In genomic region chr14:21384494-21384851, GRCh38 we compare ENCODE assay signal across 8 cellular contexts. TPM values are rescaled to one million over a fixed set of nuclear protein-coding genes. Genes with fewer than 3 reads are reported as not detected.
A peak's percentile ranks its signal among the peaks of the same experiment; 100 is the strongest.
DNase-seq lines count a peak whose midpoint lies in the region; ATAC-seq and TF ChIP-seq lines count a peak whose summit lies in the region.

No MANE protein-coding gene starts in this region.

- 5% methylated on average over 12 of the region's 12 CpGs for WGBS in liver
- 1 to 4% methylated on average over 12 of the region's 12 CpGs for WGBS in tibial nerve, 2 donors

- TF ChIP-seq CTCF in AG04449 (IDR thresholded peaks at IDR 0.05; ENCODE audit: insufficient read depth, low read length, missing control alignments) (no peak), liver (IDR thresholded peaks at IDR 0.05; ENCODE audit: low read depth, low read length, missing input control) (no peak), tibial nerve (IDR thresholded peaks at IDR 0.05) (peak in 1 of 5 experiments; percentile 6)

- H3K27ac Mint-ChIP-seq in activated naive CD8-positive, alpha-beta T cell, result peak overlapping the region; percentile 100

- peak overlapping the region; percentile 99 for H3K4me3 Mint-ChIP-seq in activated naive CD8-positive, alpha-beta T cell

- peak overlapping the region; percentile 14 to 30 for H3K9ac ChIP-seq in liver (ENCODE audit: low read depth in 1 of 2, low read length in 2 of 2)

- peaks cover 0 to 16% (median 10%) of the 10 kb centered on the region in 4 donors for H3K36me3 ChIP-seq in liver (ENCODE audit: control insufficient read depth in 4 of 4, insufficient read depth in 3 of 4, low read depth in 1 of 4, low read length in 3 of 4)
- peaks cover 0 to 43% (median 0%) of the 10 kb centered on the region in 3 donors for H3K36me3 ChIP-seq in tibial nerve

- H3K4me1 Mint-ChIP-seq in activated naive CD8-positive, alpha-beta T cell (ENCODE audit: low read depth), result peaks cover 36% of the 10 kb centered on the region

- no peak for DNase-seq in AG04449 (ENCODE audit: low read depth, low spot score)
- no peak for DNase-seq in tibial nerve (ENCODE audit: low spot score in 2 of 2)
- DNase-seq in DMS114 treated with DMSO at 0.1 percent for 48 hours (lab: John Stamatoyannopoulos, UW; ENCODE audit: unreplicated experiment), result no peak
- no peak for DNase-seq in glomerular visceral epithelial cell (ENCODE audit: extremely low spot score)

- H3K27ac ChIP-seq in liver (ENCODE audit: low read depth in 1 of 2, low read length in 2 of 2), result peak overlapping the region; percentile 68 to 87
- peak overlapping the region; percentile 86 to 93 (median 90) for H3K27ac ChIP-seq in tibial nerve

- no peaks in the 10 kb centered on the region for H3K27me3 Mint-ChIP-seq in activated naive CD8-positive, alpha-beta T cell

- H3K9me3 ChIP-seq in liver (ENCODE audit: control insufficient read depth in 4 of 4, low read length in 3 of 4) (no peaks in the 10 kb centered on the region), tibial nerve (no peaks in the 10 kb centered on the region)

- CTCF ChIA-PET in AG04449 (lab: Yijun Ruan, JAX), result interaction anchor here (0.6 kb wide), 1 partner anchor 279 kb away, joined by 3 read pairs; no protein-coding TSS in a partner anchor

- no peaks in the 10 kb centered on the region for H3K27me3 ChIP-seq in liver (ENCODE audit: control insufficient read depth in 4 of 4, insufficient read depth in 4 of 4, low read length in 3 of 4)
- no peaks in the 10 kb centered on the region for H3K27me3 ChIP-seq in tibial nerve

- H3K4me1 ChIP-seq in liver (ENCODE audit: control insufficient read depth in 4 of 4, insufficient read depth in 4 of 4, low read length in 3 of 4) (peaks cover 0 to 23% (median 17%) of the 10 kb centered on the region in 4 donors), tibial nerve (peaks cover 0 to 42% (median 15%) of the 10 kb centered on the region in 4 donors)

- H3K4me3 ChIP-seq in AG04449 (ENCODE audit: low read depth, low read length) (peak overlapping the region; percentile 92), liver (ENCODE audit: low read depth in 1 of 3, low read length in 3 of 3) (peak overlapping the region; percentile 69 to 98 (median 73)), tibial nerve (peak overlapping the region; percentile 62 to 79 (median 69))

- no peak for TF ChIP-seq EP300 in tibial nerve (IDR thresholded peaks at IDR 0.05)

- TF ChIP-seq RAD21 in liver (IDR thresholded peaks at IDR 0.05), result no peak

- H3K9me3 Mint-ChIP-seq in activated naive CD8-positive, alpha-beta T cell (ENCODE audit: low read depth), result no peaks in the 10 kb centered on the region

- POLR2A ChIA-PET in AG04449 (lab: Yijun Ruan, JAX), result interaction anchor here (0.6 to 1.2 kb wide), 3 partner anchors 12 to 1013 kb away, joined by 3 read pairs; partner anchors contain the start of gene METTL3

- peaks cover 10% of the 10 kb centered on the region for H3K36me3 Mint-ChIP-seq in activated naive CD8-positive, alpha-beta T cell

- peak; percentile 23 for ATAC-seq in GM18868 (IDR thresholded peaks at IDR 0.05; ENCODE audit: unreplicated experiment)
- ATAC-seq in HG03280 (IDR thresholded peaks at IDR 0.05; ENCODE audit: unreplicated experiment), result peak; percentile 29

- no peak for TF ChIP-seq POLR2A in tibial nerve (IDR thresholded peaks at IDR 0.05)

TF ChIP-seq in liver, 16 proteins besides CTCF, POLR2A, EP300 and RAD21:
- TF ChIP-seq ATF3 (IDR thresholded peaks at IDR 0.05), result no peak
- no peak for TF ChIP-seq RXRA (IDR thresholded peaks at IDR 0.05)
- no peak for TF ChIP-seq FOXA2 (IDR thresholded peaks at IDR 0.05)
- TF ChIP-seq NR2F2 (IDR thresholded peaks at IDR 0.05), result no peak
- TF ChIP-seq MAX (IDR thresholded peaks at IDR 0.05), result no peak
- no peak for TF ChIP-seq EGR1 (IDR thresholded peaks at IDR 0.05; ENCODE audit: low read depth in 2 of 2)
- TF ChIP-seq JUND (IDR thresholded peaks at IDR 0.05), result no peak
- TF ChIP-seq YY1 (IDR thresholded peaks at IDR 0.05), result no peak
- no peak for TF ChIP-seq FOXA1 (IDR thresholded peaks at IDR 0.05)
- no peak for TF ChIP-seq GABPA (IDR thresholded peaks at IDR 0.05 in 1 of 2, conservative IDR thresholded peaks at IDR 0.05 in 1 of 2)
- TF ChIP-seq, protein P1, sequence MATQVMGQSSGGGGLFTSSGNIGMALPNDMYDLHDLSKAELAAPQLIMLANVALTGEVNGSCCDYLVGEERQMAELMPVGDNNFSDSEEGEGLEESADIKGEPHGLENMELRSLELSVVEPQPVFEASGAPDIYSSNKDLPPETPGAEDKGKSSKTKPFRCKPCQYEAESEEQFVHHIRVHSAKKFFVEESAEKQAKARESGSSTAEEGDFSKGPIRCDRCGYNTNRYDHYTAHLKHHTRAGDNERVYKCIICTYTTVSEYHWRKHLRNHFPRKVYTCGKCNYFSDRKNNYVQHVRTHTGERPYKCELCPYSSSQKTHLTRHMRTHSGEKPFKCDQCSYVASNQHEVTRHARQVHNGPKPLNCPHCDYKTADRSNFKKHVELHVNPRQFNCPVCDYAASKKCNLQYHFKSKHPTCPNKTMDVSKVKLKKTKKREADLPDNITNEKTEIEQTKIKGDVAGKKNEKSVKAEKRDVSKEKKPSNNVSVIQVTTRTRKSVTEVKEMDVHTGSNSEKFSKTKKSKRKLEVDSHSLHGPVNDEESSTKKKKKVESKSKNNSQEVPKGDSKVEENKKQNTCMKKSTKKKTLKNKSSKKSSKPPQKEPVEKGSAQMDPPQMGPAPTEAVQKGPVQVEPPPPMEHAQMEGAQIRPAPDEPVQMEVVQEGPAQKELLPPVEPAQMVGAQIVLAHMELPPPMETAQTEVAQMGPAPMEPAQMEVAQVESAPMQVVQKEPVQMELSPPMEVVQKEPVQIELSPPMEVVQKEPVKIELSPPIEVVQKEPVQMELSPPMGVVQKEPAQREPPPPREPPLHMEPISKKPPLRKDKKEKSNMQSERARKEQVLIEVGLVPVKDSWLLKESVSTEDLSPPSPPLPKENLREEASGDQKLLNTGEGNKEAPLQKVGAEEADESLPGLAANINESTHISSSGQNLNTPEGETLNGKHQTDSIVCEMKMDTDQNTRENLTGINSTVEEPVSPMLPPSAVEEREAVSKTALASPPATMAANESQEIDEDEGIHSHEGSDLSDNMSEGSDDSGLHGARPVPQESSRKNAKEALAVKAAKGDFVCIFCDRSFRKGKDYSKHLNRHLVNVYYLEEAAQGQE (IDR thresholded peaks at IDR 0.05), result no peak
- TF ChIP-seq HNF4G (IDR thresholded peaks at IDR 0.05), result no peak
- no peak for TF ChIP-seq TAF1 (conservative IDR thresholded peaks at IDR 0.05)
- TF ChIP-seq, protein P2, sequence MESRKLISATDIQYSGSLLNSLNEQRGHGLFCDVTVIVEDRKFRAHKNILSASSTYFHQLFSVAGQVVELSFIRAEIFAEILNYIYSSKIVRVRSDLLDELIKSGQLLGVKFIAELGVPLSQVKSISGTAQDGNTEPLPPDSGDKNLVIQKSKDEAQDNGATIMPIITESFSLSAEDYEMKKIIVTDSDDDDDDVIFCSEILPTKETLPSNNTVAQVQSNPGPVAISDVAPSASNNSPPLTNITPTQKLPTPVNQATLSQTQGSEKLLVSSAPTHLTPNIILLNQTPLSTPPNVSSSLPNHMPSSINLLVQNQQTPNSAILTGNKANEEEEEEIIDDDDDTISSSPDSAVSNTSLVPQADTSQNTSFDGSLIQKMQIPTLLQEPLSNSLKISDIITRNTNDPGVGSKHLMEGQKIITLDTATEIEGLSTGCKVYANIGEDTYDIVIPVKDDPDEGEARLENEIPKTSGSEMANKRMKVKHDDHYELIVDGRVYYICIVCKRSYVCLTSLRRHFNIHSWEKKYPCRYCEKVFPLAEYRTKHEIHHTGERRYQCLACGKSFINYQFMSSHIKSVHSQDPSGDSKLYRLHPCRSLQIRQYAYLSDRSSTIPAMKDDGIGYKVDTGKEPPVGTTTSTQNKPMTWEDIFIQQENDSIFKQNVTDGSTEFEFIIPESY (IDR thresholded peaks at IDR 0.05), result no peak
- no peak for TF ChIP-seq HNF4A (conservative IDR thresholded peaks at IDR 0.05)
- TF ChIP-seq SP1 (IDR thresholded peaks at IDR 0.05), result no peak

RNA-seq across cellular contexts. Expression of gene SUPT16H, which starts 0.7 kb away (rescaled TPM):
- 10 to 100 TPM; 27.9 to 51.6 TPM for total RNA-seq in liver
- polyA plus RNA-seq in liver, result 10 to 100 TPM; 18.6 to 19.8 TPM
- total RNA-seq in tibial nerve, result 10 to 100 TPM; 47.5 to 69.0 (median 60.7) TPM
